ENCODE assay signal across 14 cellular contexts in the genomic region with DNA sequence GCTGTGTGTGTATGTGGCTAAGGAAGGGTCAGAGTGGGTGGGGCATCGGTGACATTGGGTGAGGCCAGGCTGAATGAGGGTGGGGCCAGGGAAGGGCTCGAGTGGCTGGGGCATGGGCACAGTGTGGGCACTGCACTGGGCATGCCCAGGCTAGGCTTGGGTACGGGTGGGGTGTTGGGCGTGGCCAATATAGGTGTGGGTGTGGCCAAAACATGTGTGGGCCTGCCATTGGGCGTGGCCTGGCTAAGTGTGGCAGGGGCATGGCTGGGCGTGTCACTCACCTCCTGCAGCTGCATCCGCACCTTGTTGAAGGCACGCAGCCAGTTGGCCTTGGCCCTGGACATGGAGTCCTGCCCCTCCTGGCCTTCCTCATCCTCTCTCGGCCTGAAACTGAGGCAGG. TPM values are rescaled to one million over a fixed set of nuclear protein-coding genes. Genes with fewer than 3 reads are reported as not detected.
DNase-seq lines count a peak whose midpoint lies in the region; ATAC-seq and TF ChIP-seq lines count a peak whose summit lies in the region.
"Had no signal": no experiment of that assay in that cellular context is flagged by ENCODE, and none has a peak within 500 bp of the region (broad histone marks: within the 10 kb centered on the region; RNA-seq: fewer than 3 reads in every experiment).

No MANE protein-coding gene starts in this region.

- H3K36me3 ChIP-seq in H7 (replicated peaks; ENCODE audit: control insufficient read depth, insufficient read depth, low read length) (peaks cover 12% of the 10 kb centered on the region), RWPE2 (ENCODE audit: low read depth) (no peaks in the 10 kb centered on the region), mucosa of descending colon (ENCODE audit: low read depth) (no peaks in the 10 kb centered on the region)

- no peaks in the 10 kb centered on the region for H3K4me1 Mint-ChIP-seq in activated CD8-positive, alpha-beta T cell treated with anti-CD3 and anti-CD28 coated beads for 36 hours (ENCODE audit: low read depth)
- no peaks in the 10 kb centered on the region for H3K4me1 Mint-ChIP-seq in activated CD8-positive, alpha-beta T cell treated with anti-CD3 and anti-CD28 coated beads, Interleukin-2, amount 10 ng/mL, durations not matched to agents 7 days and 5 days (ENCODE audit: low read depth)
- H3K4me1 Mint-ChIP-seq: B cell had no signal

- no peak overlapping the region for H3K4me3 ChIP-seq in H7 (ENCODE audit: insufficient read depth, low read depth, low read length)
- H3K4me3 ChIP-seq in RWPE2 (ENCODE audit: severe bottlenecking) = no peak overlapping the region
- H3K4me3 ChIP-seq in mucosa of descending colon = no peak overlapping the region
- H3K4me3 ChIP-seq: lung had no signal

- CTCF ChIA-PET in activated CD8-positive, alpha-beta T cell treated with anti-CD3 and anti-CD28 coated beads for 36 hours (lab: Charles Lee) = no interaction called here
- CTCF ChIA-PET in activated CD8-positive, alpha-beta T cell treated with anti-CD3 and anti-CD28 coated beads, Interleukin-2, amount 10 ng/mL, durations not matched to agents 7 days and 5 days (lab: Charles Lee) = no interaction called here

- ATAC-seq in activated CD8-positive, alpha-beta T cell treated with anti-CD3 and anti-CD28 coated beads for 36 hours = peak; percentile 51
- no peak for ATAC-seq in activated CD8-positive, alpha-beta T cell treated with anti-CD3 and anti-CD28 coated beads, Interleukin-2, amount 10 ng/mL, durations not matched to agents 7 days and 5 days
- ATAC-seq in RWPE2 (ENCODE audit: low read depth) (peak; percentile 73), mucosa of descending colon (peak; percentile 91), GM21528 (IDR thresholded peaks at IDR 0.05; ENCODE audit: low FRiP score, unreplicated experiment) (no peak)
- ATAC-seq: effector memory CD8-positive, alpha-beta T cell; T-helper 17 cell had no signal

- peak; percentile 43 for DNase-seq in activated CD8-positive, alpha-beta T cell treated with anti-CD3 and anti-CD28 coated beads for 36 hours
- no peak for DNase-seq in activated CD8-positive, alpha-beta T cell treated with anti-CD3 and anti-CD28 coated beads, Interleukin-2, amount 10 ng/mL, durations not matched to agents 7 days and 5 days
- DNase-seq in H7 (peak; percentile 88), RWPE2 (ENCODE audit: low spot score) (no peak), mucosa of descending colon (peak; percentile 50 to 66 (median 62)), SIG-M5 treated with dmso at 0.1 percent for 504 hours (lab: John Stamatoyannopoulos, UW; ENCODE audit: unreplicated experiment) (no peak), GM20000 (ENCODE audit: low spot score) (no peak)
- DNase-seq: effector memory CD8-positive, alpha-beta T cell; NCI-H1048; T-helper 17 cell had no signal

- H3K9me3 ChIP-seq in RWPE2 (ENCODE audit: severe bottlenecking) (no peaks in the 10 kb centered on the region), mucosa of descending colon (no peaks in the 10 kb centered on the region)

- no peak overlapping the region for H3K4me3 Mint-ChIP-seq in activated CD8-positive, alpha-beta T cell treated with anti-CD3 and anti-CD28 coated beads for 36 hours
- no peak overlapping the region for H3K4me3 Mint-ChIP-seq in activated CD8-positive, alpha-beta T cell treated with anti-CD3 and anti-CD28 coated beads, Interleukin-2, amount 10 ng/mL, durations not matched to agents 7 days and 5 days
- H3K4me3 Mint-ChIP-seq: B cell; effector memory CD8-positive, alpha-beta T cell; T-helper 17 cell had no signal

- H3K27ac ChIP-seq in RWPE2 (ENCODE audit: poor library complexity, severe bottlenecking) = no peak overlapping the region
- H3K27ac ChIP-seq: HL-60 had no signal

- H3K4me1 ChIP-seq in RWPE2 (ENCODE audit: insufficient read depth, poor library complexity, severe bottlenecking) (no peaks in the 10 kb centered on the region), mucosa of descending colon (ENCODE audit: low read depth) (no peaks in the 10 kb centered on the region)

- peaks cover 17% of the 10 kb centered on the region for H3K27me3 Mint-ChIP-seq in activated CD8-positive, alpha-beta T cell treated with anti-CD3 and anti-CD28 coated beads for 36 hours
- peaks cover 2% of the 10 kb centered on the region for H3K27me3 Mint-ChIP-seq in activated CD8-positive, alpha-beta T cell treated with anti-CD3 and anti-CD28 coated beads, Interleukin-2, amount 10 ng/mL, durations not matched to agents 7 days and 5 days (ENCODE audit: low read depth)

- no peaks in the 10 kb centered on the region for H3K9me3 Mint-ChIP-seq in activated CD8-positive, alpha-beta T cell treated with anti-CD3 and anti-CD28 coated beads for 36 hours
- no peaks in the 10 kb centered on the region for H3K9me3 Mint-ChIP-seq in activated CD8-positive, alpha-beta T cell treated with anti-CD3 and anti-CD28 coated beads, Interleukin-2, amount 10 ng/mL, durations not matched to agents 7 days and 5 days (ENCODE audit: insufficient read depth)
- H3K9me3 Mint-ChIP-seq: effector memory CD8-positive, alpha-beta T cell had no signal

- H3K36me3 Mint-ChIP-seq in activated CD8-positive, alpha-beta T cell treated with anti-CD3 and anti-CD28 coated beads for 36 hours (ENCODE audit: low read depth) = no peaks in the 10 kb centered on the region
- no peaks in the 10 kb centered on the region for H3K36me3 Mint-ChIP-seq in activated CD8-positive, alpha-beta T cell treated with anti-CD3 and anti-CD28 coated beads, Interleukin-2, amount 10 ng/mL, durations not matched to agents 7 days and 5 days (ENCODE audit: low read depth)

- no peaks in the 10 kb centered on the region for H3K27me3 ChIP-seq in H7 (ENCODE audit: control insufficient read depth, insufficient read depth, low read length)
- no peaks in the 10 kb centered on the region for H3K27me3 ChIP-seq in RWPE2 (ENCODE audit: insufficient read depth, poor library complexity, severe bottlenecking)

- no peak for TF ChIP-seq CTCF in activated CD8-positive, alpha-beta T cell treated with anti-CD3 and anti-CD28 coated beads for 36 hours (IDR thresholded peaks at IDR 0.05)
- TF ChIP-seq CTCF in RWPE2 (IDR thresholded peaks at IDR 0.05; ENCODE audit: poor library complexity, severe bottlenecking) (no peak), mucosa of descending colon (IDR thresholded peaks at IDR 0.05) (no peak), GM20000 (IDR thresholded peaks at IDR 0.05; ENCODE audit: extremely low read depth, missing control alignments) (no peak)

- POLR2A ChIA-PET in activated CD8-positive, alpha-beta T cell treated with anti-CD3 and anti-CD28 coated beads for 36 hours (lab: Charles Lee) = no interaction called here
- POLR2A ChIA-PET in activated CD8-positive, alpha-beta T cell treated with anti-CD3 and anti-CD28 coated beads, Interleukin-2, amount 10 ng/mL, durations not matched to agents 7 days and 5 days (lab: Charles Lee) = no interaction called here

- intact Hi-C loops in activated CD8-positive, alpha-beta T cell treated with anti-CD3 and anti-CD28 coated beads for 36 hours (cut with micrococcal nuclease) = no loop called here
- intact Hi-C loops in mucosa of descending colon (cut with DNase I, micrococcal nuclease) = no loop called here

- no peak overlapping the region for H3K27ac Mint-ChIP-seq in activated CD8-positive, alpha-beta T cell treated with anti-CD3 and anti-CD28 coated beads for 36 hours
- H3K27ac Mint-ChIP-seq in activated CD8-positive, alpha-beta T cell treated with anti-CD3 and anti-CD28 coated beads, Interleukin-2, amount 10 ng/mL, durations not matched to agents 7 days and 5 days = no peak overlapping the region
- H3K27ac Mint-ChIP-seq: B cell; effector memory CD8-positive, alpha-beta T cell; T-helper 17 cell had no signal

RNA-seq across cellular contexts. Expression of gene UNC13A, which starts 33.2 kb away (rescaled TPM):
- not detected for total RNA-seq in activated CD8-positive, alpha-beta T cell treated with anti-CD3 and anti-CD28 coated beads for 36 hours
- total RNA-seq in activated CD8-positive, alpha-beta T cell treated with anti-CD3 and anti-CD28 coated beads, Interleukin-2, amount 10 ng/mL, durations not matched to agents 7 days and 5 days = under 1 TPM; 0.03 TPM
- total RNA-seq in H7 (2014; rRNA removed; shearing (Covaris generic)) = 6.6 and 8.8 TPM in 2 replicates
- total RNA-seq in mucosa of descending colon = under 1 TPM; 0.53 to 0.85 (median 0.72) TPM
- total RNA-seq: T-helper 17 cell had no signal

Comparison
In these comparisons a context has a peak if more than half of its experiments do, and no peak if none do; other contexts are left out.
1. ATAC-seq: peak in activated CD8-positive, alpha-beta T cell treated with anti-CD3 and anti-CD28 coated beads for 36 hours (single experiment), RWPE2 (single experiment) and mucosa of descending colon (single experiment); none in activated CD8-positive, alpha-beta T cell treated with anti-CD3 and anti-CD28 coated beads, Interleukin-2, amount 10 ng/mL, durations not matched to agents 7 days and 5 days (single experiment) and GM21528 (single experiment).
2. DNase-seq: peak in activated CD8-positive, alpha-beta T cell treated with anti-CD3 and anti-CD28 coated beads for 36 hours (single experiment), H7 (single experiment) and mucosa of descending colon (3 of 3); none in activated CD8-positive, alpha-beta T cell treated with anti-CD3 and anti-CD28 coated beads, Interleukin-2, amount 10 ng/mL, durations not matched to agents 7 days and 5 days (single experiment), RWPE2 (single experiment), SIG-M5 treated with dmso at 0.1 percent for 504 hours (single experiment) and GM20000 (single experiment).